ENCODE assay signal across 36 cellular contexts in genomic region chr17:36739208-36739607, GRCh38.
"Had no signal": no experiment of that assay in that cellular context is flagged by ENCODE, and none has a peak within 500 bp of the region (broad histone marks: within the 10 kb centered on the region; RNA-seq: fewer than 3 reads in every experiment).

No MANE protein-coding gene starts in this region.

- H3K27me3 Mint-ChIP-seq: activated T-cell treated with anti-CD3 and anti-CD28 coated beads, Interleukin-2, amount 50 U/mL, for 24 hours had no signal

- H3K4me3 Mint-ChIP-seq: activated naive CD4-positive, alpha-beta T cell treated with anti-CD3 and anti-CD28 coated beads for 36 hours; activated naive CD4-positive, alpha-beta T cell treated with anti-CD3 and anti-CD28 coated beads, Interleukin-2, amount 10 ng/mL, durations not matched to agents 7 days and 5 days; activated naive CD4-positive, alpha-beta T cell treated with anti-CD3 and anti-CD28 coated beads, Interleukin-2, amount 50 U/mL, for 24 hours; activated naive CD8-positive, alpha-beta T cell; activated naive CD8-positive, alpha-beta T cell treated with anti-CD3 and anti-CD28 coated beads for 36 hours; activated naive CD8-positive, alpha-beta T cell treated with anti-CD3 and anti-CD28 coated beads, Interleukin-2, amount 10 ng/mL, durations not matched to agents 7 days and 5 days; activated naive CD8-positive, alpha-beta T cell treated with anti-CD3 and anti-CD28 coated beads, Interleukin-2, amount 50 U/mL, for 24 hours; activated T-cell treated with anti-CD3 and anti-CD28 coated beads, Interleukin-2, amount 50 U/mL, for 24 hours; activated T-cell treated with anti-CD3 and anti-CD28 coated beads, Interleukin-2, amount 50 U/mL, for 4 hours; activated T-cell treated with anti-CD3 and anti-CD28 coated beads, Interleukin-2, amount 50 U/mL, for 72 hours; activated T-helper 1 cell treated with anti-CD3 and anti-CD28 coated beads, Interleukin-12 subunit alpha, Interleukin-12 subunit beta, Interleukin-2, Interleukin-4 antibody, amounts not matched to agents 30 ng/mL and 10 ng/mL and 1 ng/mL, durations not matched to agents 14 hours and 24 hours and 36 hours; activated T-helper 17 cell treated with anti-CD3 and anti-CD28 coated beads, Interleukin-2, amount 50 U/mL, for 72 hours; brain; central memory CD8-positive, alpha-beta T cell had no signal

- H3K4me3 ChIP-seq: adrenal gland, ascending aorta, body of pancreas, breast epithelium, cardiac muscle cell had no signal

- H3K4me1 ChIP-seq: adrenal gland, ascending aorta, body of pancreas, breast epithelium had no signal

- H3K9me3 ChIP-seq: adrenal gland, ascending aorta, body of pancreas, breast epithelium had no signal

- H3K36me3 ChIP-seq: adrenal gland, ascending aorta, brain microvascular endothelial cell, breast epithelium, cardiac muscle cell had no signal

- DNase-seq: activated effector memory CD4-positive, alpha-beta T cell treated with anti-CD3 and anti-CD28 coated beads, Interleukin-2, amount 50 U/mL, for 16 hours; activated effector memory CD4-positive, alpha-beta T cell treated with Interleukin-2 at 50 U/mL for 16 hours; activated gamma-delta T cell; activated gamma-delta T cell treated with Interleukin-2 at 50 U/mL for 16 hours; activated naive CD4-positive, alpha-beta T cell; activated naive CD4-positive, alpha-beta T cell treated with anti-CD3 and anti-CD28 coated beads for 36 hours; activated naive CD4-positive, alpha-beta T cell treated with anti-CD3 and anti-CD28 coated beads, Interleukin-2, amount 10 ng/mL, durations not matched to agents 7 days and 5 days; activated naive CD4-positive, alpha-beta T cell treated with Interleukin-2 at 50 U/mL for 16 hours; activated naive CD8-positive, alpha-beta T cell treated with anti-CD3 and anti-CD28 coated beads for 36 hours; activated naive CD8-positive, alpha-beta T cell treated with anti-CD3 and anti-CD28 coated beads, Interleukin-2, amount 10 ng/mL, durations not matched to agents 7 days and 5 days; activated naive CD8-positive, alpha-beta T cell treated with anti-CD3 and anti-CD28 coated beads, Interleukin-2, amount 50 U/mL, for 24 hours; activated T-cell treated with anti-CD3 and anti-CD28 coated beads, Interleukin-2, amount 50 U/mL, for 1 hour; activated T-cell treated with anti-CD3 and anti-CD28 coated beads, Interleukin-2, amount 50 U/mL, for 24 hours; activated T-cell treated with anti-CD3 and anti-CD28 coated beads, Interleukin-2, amount 50 U/mL, for 4 hours; activated T-cell treated with anti-CD3 and anti-CD28 coated beads, Interleukin-2, amount 50 U/mL, for 48 hours; activated T-cell treated with anti-CD3 and anti-CD28 coated beads, Interleukin-2, amount 50 U/mL, for 72 hours; adrenal gland; amniotic stem cell; amygdala; anterior cingulate cortex; body of pancreas; brain microvascular endothelial cell; caudate nucleus; central memory CD4-positive, alpha-beta T cell; cerebellar nuclear complex had no signal

- H3K36me3 Mint-ChIP-seq: activated naive CD4-positive, alpha-beta T cell treated with anti-CD3 and anti-CD28 coated beads, Interleukin-2, amount 10 ng/mL, durations not matched to agents 7 days and 5 days; activated naive CD4-positive, alpha-beta T cell treated with anti-CD3 and anti-CD28 coated beads, Interleukin-2, amount 50 U/mL, for 72 hours; activated naive CD8-positive, alpha-beta T cell; activated naive CD8-positive, alpha-beta T cell treated with anti-CD3 and anti-CD28 coated beads, Interleukin-2, amount 10 ng/mL, durations not matched to agents 7 days and 5 days; brain had no signal

- ATAC-seq: activated naive CD4-positive, alpha-beta T cell treated with anti-CD3 and anti-CD28 coated beads, Interleukin-2, amount 50 U/mL, for 72 hours; activated naive CD8-positive, alpha-beta T cell treated with anti-CD3 and anti-CD28 coated beads, Interleukin-2, amount 50 U/mL, for 24 hours; activated T-cell treated with anti-CD3 and anti-CD28 coated beads, Interleukin-2, amount 50 U/mL, for 4 hours; activated T-cell treated with anti-CD3 and anti-CD28 coated beads, Interleukin-2, amount 50 U/mL, for 72 hours; activated T-helper 17 cell treated with anti-CD3 and anti-CD28 coated beads, Interleukin-2, amount 50 U/mL, for 72 hours; body of pancreas had no signal

- H3K9me3 Mint-ChIP-seq: activated naive CD4-positive, alpha-beta T cell treated with anti-CD3 and anti-CD28 coated beads for 36 hours; activated naive CD4-positive, alpha-beta T cell treated with anti-CD3 and anti-CD28 coated beads, Interleukin-2, amount 10 ng/mL, durations not matched to agents 7 days and 5 days; activated naive CD4-positive, alpha-beta T cell treated with anti-CD3 and anti-CD28 coated beads, Interleukin-2, amount 50 U/mL, for 24 hours; activated naive CD4-positive, alpha-beta T cell treated with anti-CD3 and anti-CD28 coated beads, Interleukin-2, amount 50 U/mL, for 72 hours; activated naive CD8-positive, alpha-beta T cell treated with anti-CD3 and anti-CD28 coated beads for 36 hours; activated naive CD8-positive, alpha-beta T cell treated with anti-CD3 and anti-CD28 coated beads, Interleukin-2, amount 10 ng/mL, durations not matched to agents 7 days and 5 days; activated naive CD8-positive, alpha-beta T cell treated with anti-CD3 and anti-CD28 coated beads, Interleukin-2, amount 50 U/mL, for 24 hours; activated T-cell treated with anti-CD3 and anti-CD28 coated beads, Interleukin-2, amount 50 U/mL, for 4 hours; activated T-cell treated with anti-CD3 and anti-CD28 coated beads, Interleukin-2, amount 50 U/mL, for 72 hours; activated T-helper 1 cell treated with anti-CD3 and anti-CD28 coated beads, Interleukin-12 subunit alpha, Interleukin-12 subunit beta, Interleukin-2, Interleukin-4 antibody, amounts not matched to agents 30 ng/mL and 10 ng/mL and 1 ng/mL, durations not matched to agents 14 hours and 24 hours and 36 hours; activated T-helper 17 cell treated with anti-CD3 and anti-CD28 coated beads, Interleukin-2, amount 50 U/mL, for 72 hours; activated T-helper 2 cell treated with anti-CD3 and anti-CD28 coated beads, Interferon-gamma antibody, Interleukin-2, Interleukin-4, amounts not matched to agents 10 μg/mL and 5 μg/mL and 100 μg/mL, durations not matched to agents 14 hours and 24 hours and 36 hours; central memory CD8-positive, alpha-beta T cell had no signal

- H3K27me3 ChIP-seq: adrenal gland, ascending aorta, breast epithelium, cardiac muscle cell had no signal

- H3K4me1 Mint-ChIP-seq: activated naive CD4-positive, alpha-beta T cell treated with anti-CD3 and anti-CD28 coated beads, Interleukin-2, amount 10 ng/mL, durations not matched to agents 7 days and 5 days; activated naive CD4-positive, alpha-beta T cell treated with anti-CD3 and anti-CD28 coated beads, Interleukin-2, amount 50 U/mL, for 24 hours; activated naive CD8-positive, alpha-beta T cell treated with anti-CD3 and anti-CD28 coated beads for 36 hours; activated naive CD8-positive, alpha-beta T cell treated with anti-CD3 and anti-CD28 coated beads, Interleukin-2, amount 10 ng/mL, durations not matched to agents 7 days and 5 days; activated naive CD8-positive, alpha-beta T cell treated with anti-CD3 and anti-CD28 coated beads, Interleukin-2, amount 50 U/mL, for 24 hours; activated T-helper 17 cell treated with anti-CD3 and anti-CD28 coated beads, Interleukin-2, amount 50 U/mL, for 72 hours; central memory CD8-positive, alpha-beta T cell had no signal

- H3K27ac ChIP-seq: adrenal gland, ascending aorta, body of pancreas, brain microvascular endothelial cell, breast epithelium, cardiac muscle cell had no signal

- H3K27ac Mint-ChIP-seq: activated naive CD4-positive, alpha-beta T cell treated with anti-CD3 and anti-CD28 coated beads for 36 hours; activated naive CD4-positive, alpha-beta T cell treated with anti-CD3 and anti-CD28 coated beads, Interleukin-2, amount 10 ng/mL, durations not matched to agents 7 days and 5 days; activated naive CD4-positive, alpha-beta T cell treated with anti-CD3 and anti-CD28 coated beads, Interleukin-2, amount 50 U/mL, for 24 hours; activated naive CD4-positive, alpha-beta T cell treated with anti-CD3 and anti-CD28 coated beads, Interleukin-2, amount 50 U/mL, for 72 hours; activated naive CD8-positive, alpha-beta T cell; activated naive CD8-positive, alpha-beta T cell treated with anti-CD3 and anti-CD28 coated beads for 36 hours; activated naive CD8-positive, alpha-beta T cell treated with anti-CD3 and anti-CD28 coated beads, Interleukin-2, amount 10 ng/mL, durations not matched to agents 7 days and 5 days; activated naive CD8-positive, alpha-beta T cell treated with anti-CD3 and anti-CD28 coated beads, Interleukin-2, amount 50 U/mL, for 24 hours; activated T-cell treated with anti-CD3 and anti-CD28 coated beads, Interleukin-2, amount 50 U/mL, for 24 hours; activated T-cell treated with anti-CD3 and anti-CD28 coated beads, Interleukin-2, amount 50 U/mL, for 72 hours; activated T-helper 1 cell treated with anti-CD3 and anti-CD28 coated beads, Interleukin-12 subunit alpha, Interleukin-12 subunit beta, Interleukin-2, Interleukin-4 antibody, amounts not matched to agents 30 ng/mL and 10 ng/mL and 1 ng/mL, durations not matched to agents 14 hours and 24 hours and 36 hours; activated T-helper 17 cell treated with anti-CD3 and anti-CD28 coated beads, Interleukin-2, amount 50 U/mL, for 72 hours; activated T-helper 2 cell treated with anti-CD3 and anti-CD28 coated beads, Interferon-gamma antibody, Interleukin-2, Interleukin-4, amounts not matched to agents 10 μg/mL and 5 μg/mL and 100 μg/mL, durations not matched to agents 14 hours and 24 hours and 36 hours had no signal
